ENCODE assay signal across 1 cellular context in genomic region chr1:54679055-54679643, GRCh38.
TF ChIP-seq lines count a peak whose summit lies in the region.

No MANE protein-coding gene starts in this region.

TF ChIP-seq in HepG2, 621 proteins besides CTCF, POLR2A, EP300 and RAD21 (continued from another document):
- TF ChIP-seq BCL6 (CRISPR knock-in tag; IDR thresholded peaks at IDR 0.05) (no peak), ZBTB49 (CRISPR knock-in tag; IDR thresholded peaks at IDR 0.05; ENCODE audit: borderline replicate concordance) (no peak), BCL3 (CRISPR knock-in tag; IDR thresholded peaks at IDR 0.05) (no peak), ARNT (IDR thresholded peaks at IDR 0.05) (no peak), ZNF747 (CRISPR knock-in tag; IDR thresholded peaks at IDR 0.05; ENCODE audit: borderline replicate concordance) (no peak), SOX5 (CRISPR knock-in tag; IDR thresholded peaks at IDR 0.05; ENCODE audit: borderline replicate concordance) (no peak), ZNF34 (CRISPR knock-in tag; IDR thresholded peaks at IDR 0.05; ENCODE audit: borderline replicate concordance) (no peak), IRF1 (CRISPR knock-in tag; IDR thresholded peaks at IDR 0.05; ENCODE audit: low read depth) (no peak), NFYC (CRISPR knock-in tag; IDR thresholded peaks at IDR 0.05) (no peak), ZNF430 (CRISPR knock-in tag; IDR thresholded peaks at IDR 0.05) (peak; percentile 76; the same call in 1 of the 2 replicates), SRY (CRISPR knock-in tag; IDR thresholded peaks at IDR 0.05) (no peak), TGIF2 (CRISPR knock-in tag; IDR thresholded peaks at IDR 0.05) (no peak), HNF1B (CRISPR knock-in tag; IDR thresholded peaks at IDR 0.05) (0 out of 2 replicates have a peak, but pooled peaks have one; percentile 24), BORCS8-MEF2B (CRISPR knock-in tag; IDR thresholded peaks at IDR 0.05) (no peak), DR1 (CRISPR knock-in tag; IDR thresholded peaks at IDR 0.05) (no peak), MLX (CRISPR knock-in tag; IDR thresholded peaks at IDR 0.05) (0 out of 2 replicates have a peak, but pooled peaks have one; percentile 23)
